35 cellular contexts compared by ENCODE assay signal in the genomic region with DNA sequence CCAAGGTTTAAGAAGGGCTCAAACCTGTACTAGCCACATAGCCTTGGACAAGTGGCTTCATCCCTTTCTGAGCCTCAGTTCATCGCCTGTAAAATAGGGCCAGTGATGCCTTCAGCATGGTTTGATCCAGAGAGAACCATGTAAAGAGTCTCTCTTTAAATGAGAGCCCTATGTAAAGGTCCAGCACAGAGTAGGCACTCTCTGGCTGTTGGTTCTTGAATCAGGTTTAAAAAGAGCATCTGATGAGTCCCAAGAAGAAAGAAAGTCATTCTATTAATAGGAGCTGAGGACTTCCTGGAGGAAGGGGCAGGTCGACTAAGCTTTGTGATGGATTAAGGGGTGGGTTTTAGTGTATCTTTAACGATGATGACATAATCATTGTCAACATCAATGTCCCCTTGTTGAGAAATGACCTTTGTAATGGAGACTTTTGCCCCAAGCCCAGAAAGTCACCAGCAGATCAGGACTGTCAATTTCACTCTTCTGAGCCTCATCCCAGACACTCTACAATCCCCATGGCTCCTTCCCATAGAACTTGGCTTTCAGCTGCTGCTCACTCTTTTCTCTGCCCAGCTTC.
"Had no signal": no experiment of that assay in that cellular context is flagged by ENCODE, and none has a peak within 500 bp of the region (broad histone marks: within the 10 kb centered on the region; RNA-seq: fewer than 3 reads in every experiment).

No MANE protein-coding gene starts in this region.

- H3K27ac ChIP-seq: ascending aorta, cardiac muscle cell, colonic mucosa, epithelial cell of prostate had no signal

- ATAC-seq: activated CD4-positive, alpha-beta T cell treated with anti-CD3 and anti-CD28 coated beads for 36 hours; activated naive CD4-positive, alpha-beta T cell treated with anti-CD3 and anti-CD28 coated beads, Interleukin-2, amount 50 U/mL, for 72 hours; activated T-cell treated with anti-CD3 and anti-CD28 coated beads, Interleukin-2, amount 50 U/mL, for 72 hours; effector memory CD8-positive, alpha-beta T cell; gastroesophageal sphincter; heart right ventricle; T-helper 17 cell had no signal

- H3K4me3 ChIP-seq: ascending aorta, breast epithelium, cardiac muscle cell, colonic mucosa, esophagus squamous epithelium, gastroesophageal sphincter, heart right ventricle had no signal

- H3K36me3 ChIP-seq: ascending aorta, breast epithelium, cardiac muscle cell, colonic mucosa, esophagus squamous epithelium, gastroesophageal sphincter, heart right ventricle had no signal

- H3K4me3 Mint-ChIP-seq: activated CD4-positive, alpha-beta memory T cell treated with anti-CD3 and anti-CD28 coated beads for 36 hours; activated CD4-positive, alpha-beta T cell treated with anti-CD3 and anti-CD28 coated beads for 36 hours; activated CD4-positive, alpha-beta T cell treated with anti-CD3 and anti-CD28 coated beads, Interleukin-2, amount 10 ng/mL, durations not matched to agents 24 days and 14 days; activated naive CD4-positive, alpha-beta T cell treated with anti-CD3 and anti-CD28 coated beads, Interleukin-2, amount 10 ng/mL, durations not matched to agents 7 days and 5 days; activated naive CD8-positive, alpha-beta T cell treated with anti-CD3 and anti-CD28 coated beads, Interleukin-2, amount 10 ng/mL, durations not matched to agents 7 days and 5 days; activated T-cell treated with anti-CD3 and anti-CD28 coated beads, Interleukin-2, amount 50 U/mL, for 24 hours; activated T-cell treated with anti-CD3 and anti-CD28 coated beads, Interleukin-2, amount 50 U/mL, for 72 hours; brain; effector memory CD8-positive, alpha-beta T cell; T-helper 17 cell; T-helper 2 cell treated with Interferon-gamma antibody and Interleukin-4, amounts not matched to agents 5 μg/mL and 100 μg/mL, for 36 hours had no signal

- H3K9me3 Mint-ChIP-seq: activated CD4-positive, alpha-beta memory T cell treated with anti-CD3 and anti-CD28 coated beads for 36 hours; activated CD4-positive, alpha-beta T cell treated with anti-CD3 and anti-CD28 coated beads, Interleukin-2, amount 10 ng/mL, durations not matched to agents 24 days and 14 days; activated naive CD4-positive, alpha-beta T cell treated with anti-CD3 and anti-CD28 coated beads, Interleukin-2, amount 10 ng/mL, durations not matched to agents 7 days and 5 days; activated naive CD4-positive, alpha-beta T cell treated with anti-CD3 and anti-CD28 coated beads, Interleukin-2, amount 50 U/mL, for 72 hours; activated naive CD8-positive, alpha-beta T cell treated with anti-CD3 and anti-CD28 coated beads, Interleukin-2, amount 10 ng/mL, durations not matched to agents 7 days and 5 days; activated T-cell treated with anti-CD3 and anti-CD28 coated beads, Interleukin-2, amount 50 U/mL, for 24 hours; activated T-cell treated with anti-CD3 and anti-CD28 coated beads, Interleukin-2, amount 50 U/mL, for 72 hours; effector memory CD8-positive, alpha-beta T cell; T-helper 2 cell treated with Interferon-gamma antibody and Interleukin-4, amounts not matched to agents 5 μg/mL and 100 μg/mL, for 36 hours had no signal

- H3K9me3 ChIP-seq: ascending aorta, breast epithelium, colonic mucosa, esophagus squamous epithelium, gastroesophageal sphincter, heart right ventricle had no signal

- H3K27ac Mint-ChIP-seq: activated CD4-positive, alpha-beta memory T cell treated with anti-CD3 and anti-CD28 coated beads for 36 hours; activated CD4-positive, alpha-beta T cell treated with anti-CD3 and anti-CD28 coated beads for 36 hours; activated CD4-positive, alpha-beta T cell treated with anti-CD3 and anti-CD28 coated beads, Interleukin-2, amount 10 ng/mL, durations not matched to agents 24 days and 14 days; activated naive CD4-positive, alpha-beta T cell treated with anti-CD3 and anti-CD28 coated beads, Interleukin-2, amount 10 ng/mL, durations not matched to agents 7 days and 5 days; activated naive CD4-positive, alpha-beta T cell treated with anti-CD3 and anti-CD28 coated beads, Interleukin-2, amount 50 U/mL, for 72 hours; activated naive CD8-positive, alpha-beta T cell treated with anti-CD3 and anti-CD28 coated beads, Interleukin-2, amount 10 ng/mL, durations not matched to agents 7 days and 5 days; activated T-cell treated with anti-CD3 and anti-CD28 coated beads, Interleukin-2, amount 50 U/mL, for 24 hours; activated T-cell treated with anti-CD3 and anti-CD28 coated beads, Interleukin-2, amount 50 U/mL, for 72 hours; effector memory CD8-positive, alpha-beta T cell; T-helper 17 cell; T-helper 2 cell treated with Interferon-gamma antibody and Interleukin-4, amounts not matched to agents 5 μg/mL and 100 μg/mL, for 36 hours had no signal

- H3K4me1 ChIP-seq: ascending aorta, breast epithelium, colonic mucosa had no signal

- FAIRE-seq: endometrium, endothelial cell of umbilical vein had no signal

- H3K27me3 ChIP-seq: ascending aorta, breast epithelium, cardiac muscle cell, colonic mucosa, esophagus squamous epithelium, gastroesophageal sphincter, heart right ventricle had no signal

- DNase-seq: activated CD4-positive, alpha-beta memory T cell treated with anti-CD3 and anti-CD28 coated beads for 36 hours; activated CD4-positive, alpha-beta T cell treated with anti-CD3 and anti-CD28 coated beads for 36 hours; activated CD4-positive, alpha-beta T cell treated with anti-CD3 and anti-CD28 coated beads, Interleukin-2, amount 10 ng/mL, durations not matched to agents 24 days and 14 days; activated CD4-positive, CD25-positive, alpha-beta regulatory T cell; activated CD4-positive, CD25-positive, alpha-beta regulatory T cell treated with anti-CD3 and anti-CD28 coated beads, Interleukin-2, amount 50 U/mL, for 72 hours; activated CD8-positive, alpha-beta memory T cell treated with anti-CD3 and anti-CD28 coated beads, Interleukin-2, amount 50 U/mL, for 48 hours; activated gamma-delta T cell; activated naive CD4-positive, alpha-beta T cell; activated naive CD4-positive, alpha-beta T cell treated with anti-CD3 and anti-CD28 coated beads, Interleukin-2, amount 10 ng/mL, durations not matched to agents 7 days and 5 days; activated naive CD8-positive, alpha-beta T cell treated with anti-CD3 and anti-CD28 coated beads, Interleukin-2, amount 10 ng/mL, durations not matched to agents 7 days and 5 days; activated T-cell treated with anti-CD3 and anti-CD28 coated beads for 4 hours; activated T-cell treated with anti-CD3 and anti-CD28 coated beads, Interleukin-2, amount 50 U/mL, for 24 hours; activated T-cell treated with anti-CD3 and anti-CD28 coated beads, Interleukin-2, amount 50 U/mL, for 72 hours; central memory CD4-positive, alpha-beta T cell; cerebellar nuclear complex; colonic mucosa; dermis blood vessel endothelial cell; effector CD4-positive, alpha-beta T cell; effector memory CD8-positive, alpha-beta T cell; esophagus squamous epithelium; foreskin melanocyte; heart right ventricle; T-helper 1 cell; T-helper 17 cell; T1000 had no signal

- H3K4me1 Mint-ChIP-seq: activated CD4-positive, alpha-beta T cell treated with anti-CD3 and anti-CD28 coated beads for 36 hours; activated CD4-positive, alpha-beta T cell treated with anti-CD3 and anti-CD28 coated beads, Interleukin-2, amount 10 ng/mL, durations not matched to agents 24 days and 14 days; activated naive CD4-positive, alpha-beta T cell treated with anti-CD3 and anti-CD28 coated beads, Interleukin-2, amount 10 ng/mL, durations not matched to agents 7 days and 5 days; activated naive CD8-positive, alpha-beta T cell treated with anti-CD3 and anti-CD28 coated beads, Interleukin-2, amount 10 ng/mL, durations not matched to agents 7 days and 5 days; T-helper 17 cell had no signal

- H3K36me3 Mint-ChIP-seq: activated CD4-positive, alpha-beta memory T cell treated with anti-CD3 and anti-CD28 coated beads for 36 hours; activated naive CD4-positive, alpha-beta T cell treated with anti-CD3 and anti-CD28 coated beads, Interleukin-2, amount 10 ng/mL, durations not matched to agents 7 days and 5 days; activated naive CD4-positive, alpha-beta T cell treated with anti-CD3 and anti-CD28 coated beads, Interleukin-2, amount 50 U/mL, for 72 hours; activated naive CD8-positive, alpha-beta T cell treated with anti-CD3 and anti-CD28 coated beads, Interleukin-2, amount 10 ng/mL, durations not matched to agents 7 days and 5 days; brain had no signal
